ENCODE assay signal across 22 cellular contexts in the genomic region with DNA sequence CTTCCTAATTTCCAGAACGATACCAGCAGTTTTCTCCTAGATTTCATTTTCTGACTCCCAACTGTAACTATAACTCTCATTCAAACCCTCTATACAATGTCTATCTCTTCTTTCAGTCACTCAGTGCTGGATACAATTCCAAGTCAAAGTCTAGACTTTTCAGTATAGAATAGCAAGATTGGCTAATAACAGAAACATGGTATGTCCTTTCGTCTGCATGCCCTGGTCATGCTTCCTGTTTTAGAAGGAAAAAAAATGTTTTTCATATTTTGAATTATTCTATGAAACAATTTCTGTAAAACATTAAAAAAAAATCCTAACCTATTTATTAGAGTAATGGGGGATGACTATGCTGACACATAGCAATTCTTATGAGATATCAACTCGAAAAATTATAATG.
"Had no signal": no experiment of that assay in that cellular context is flagged by ENCODE, and none has a peak within 500 bp of the region (broad histone marks: within the 10 kb centered on the region; RNA-seq: fewer than 3 reads in every experiment).

No MANE protein-coding gene starts in this region.

- H3K4me3 ChIP-seq: skin epidermis, vagina had no signal

- H3K4me1 ChIP-seq: vagina had no signal

- H3K36me3 ChIP-seq: brain microvascular endothelial cell, thoracic aorta, vagina, WERI-Rb-1 had no signal

- H3K27ac ChIP-seq: brain microvascular endothelial cell, vagina, WERI-Rb-1 had no signal

- ATAC-seq: esophagus mucosa; stimulated activated naive CD8-positive, alpha-beta T cell treated with anti-CD3 and anti-CD28 coated beads, Interleukin-15, Interleukin-2, amounts not matched to agents 100 U/mL and 50 U/mL, for 24 hours had no signal

- DNase-seq: activated CD4-positive, alpha-beta memory T cell treated with anti-CD3 and anti-CD28 coated beads, Interleukin-2, amount 10 ng/mL, durations not matched to agents 7 days and 5 days; activated CD4-positive, alpha-beta T cell treated with anti-CD3 and anti-CD28 coated beads, Interleukin-2, amount 10 ng/mL, durations not matched to agents 7 days and 5 days; activated CD4-positive, CD25-positive, alpha-beta regulatory T cell treated with anti-CD3 and anti-CD28 coated beads, Interleukin-2, amount 50 U/mL, for 72 hours; activated CD8-positive, alpha-beta memory T cell treated with anti-CD3 and anti-CD28 coated beads, Interleukin-2, amount 50 U/mL, for 48 hours; activated gamma-delta T cell; activated naive CD4-positive, alpha-beta T cell treated with anti-CD3 and anti-CD28 coated beads, Interleukin-2, amount 10 ng/mL, durations not matched to agents 7 days and 5 days; activated T-cell treated with anti-CD3 and anti-CD28 coated beads, Interleukin-2, amount 50 U/mL, for 24 hours; amniotic stem cell; brain microvascular endothelial cell; cortex of kidney; endodermal cell; foreskin fibroblast; mammary epithelial cell; stimulated activated CD4-positive, alpha-beta T cell treated with anti-CD3 and anti-CD28 coated beads, Interleukin-12 subunit alpha, Interleukin-12 subunit beta, amount 100 ng/mL, for 4 hours; stimulated activated CD4-positive, alpha-beta T cell treated with anti-CD3 and anti-CD28 coated beads, Interleukin-4, amount 100 ng/mL, for 1 hour; stimulated activated naive CD8-positive, alpha-beta T cell treated with anti-CD3 and anti-CD28 coated beads, Interleukin-15, Interleukin-2, amounts not matched to agents 100 U/mL and 50 U/mL, for 24 hours; T-helper 9 cell; WERI-Rb-1 had no signal

- H3K27me3 ChIP-seq: brain microvascular endothelial cell, vagina had no signal

- H3K9me3 ChIP-seq: thoracic aorta, vagina had no signal
